In genomic region chr1:22529901-22530621, GRCh38 we compare ENCODE assay signal across 1 cellular context.
TF ChIP-seq lines count a peak whose summit lies in the region.

No MANE protein-coding gene starts in this region.

TF ChIP-seq in GM12878, 131 proteins besides CTCF, POLR2A, EP300 and RAD21:
- TF ChIP-seq CEBPZ (IDR thresholded peaks at IDR 0.05; ENCODE audit: low read depth, low read length), result no peak
- no peak for TF ChIP-seq REST (IDR thresholded peaks at IDR 0.05; ENCODE audit: low read depth, low read length)
- TF ChIP-seq EZH2 (IDR thresholded peaks at IDR 0.05; ENCODE audit: borderline replicate concordance, control insufficient read depth, low read depth, low read length), result no peak
- TF ChIP-seq POLR2AphosphoS5 (IDR thresholded peaks at IDR 0.05; ENCODE audit: low read length), result no peak
- TF ChIP-seq NR2F1 (conservative IDR thresholded peaks at IDR 0.05), result no peak
- TF ChIP-seq RBBP5 (conservative IDR thresholded peaks at IDR 0.05), result no peak
- TF ChIP-seq CBFB (IDR thresholded peaks at IDR 0.05; ENCODE audit: low read depth), result no peak
- no peak for TF ChIP-seq SKIL (IDR thresholded peaks at IDR 0.05; ENCODE audit: low read depth, poor library complexity, severe bottlenecking)
- TF ChIP-seq MEF2A (IDR thresholded peaks at IDR 0.05; ENCODE audit: insufficient read depth, low read depth, low read length), result no peak
- TF ChIP-seq HSF1 (IDR thresholded peaks at IDR 0.05; ENCODE audit: low read depth, low read length), result no peak
- no peak for TF ChIP-seq DPF2 (IDR thresholded peaks at IDR 0.05)
- TF ChIP-seq TBL1XR1 (IDR thresholded peaks at IDR 0.05; ENCODE audit: low read depth, low read length), result no peak
- TF ChIP-seq YBX1 (IDR thresholded peaks at IDR 0.05), result no peak
- no peak for TF ChIP-seq SREBF1 (IDR thresholded peaks at IDR 0.05; ENCODE audit: low read length)
- no peak for TF ChIP-seq SMAD1 (IDR thresholded peaks at IDR 0.05; ENCODE audit: low read depth, partially characterized antibody)
